Comparison of ENCODE assay signal across 1 cellular context in the genomic region with DNA sequence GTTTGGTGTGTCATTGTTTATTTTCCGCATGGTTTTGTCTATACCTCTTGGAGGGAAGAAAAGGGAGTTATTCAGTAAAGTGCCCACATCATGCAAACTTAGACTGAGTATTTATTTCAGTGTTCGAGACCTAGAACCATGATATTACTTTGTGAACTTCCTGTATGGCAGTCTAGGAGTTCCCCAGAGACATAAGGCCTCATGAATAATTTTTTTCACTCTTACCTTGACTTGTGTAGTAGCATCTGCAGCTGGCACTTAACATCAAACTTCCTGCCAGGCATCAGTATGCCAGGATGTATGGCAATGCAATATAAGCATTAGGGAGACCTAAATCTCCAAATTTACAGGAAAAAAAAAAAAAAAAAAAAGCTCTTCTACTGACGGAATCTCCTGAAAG.
TF ChIP-seq lines count a peak whose summit lies in the region.

No MANE protein-coding gene starts in this region.

TF ChIP-seq in GM12878, 131 proteins besides CTCF, POLR2A, EP300 and RAD21 (continued from another document):
- TF ChIP-seq CBFB (IDR thresholded peaks at IDR 0.05; ENCODE audit: low read depth) (no peak), NR2C1 (IDR thresholded peaks at IDR 0.05) (no peak), HCFC1 (IDR thresholded peaks at IDR 0.05; ENCODE audit: low read length) (no peak), SUPT20H (IDR thresholded peaks at IDR 0.05; ENCODE audit: borderline replicate concordance, control insufficient read depth, low read depth, low read length) (no peak), RELA (IDR thresholded peaks at IDR 0.05; ENCODE audit: borderline replicate concordance, partially characterized antibody) (no peak), POLR2AphosphoS5 (IDR thresholded peaks at IDR 0.05; ENCODE audit: low read length) (no peak), IRF4 (IDR thresholded peaks at IDR 0.05; ENCODE audit: low read depth, low read length) (no peak)
- TF ChIP-seq, protein P1, sequence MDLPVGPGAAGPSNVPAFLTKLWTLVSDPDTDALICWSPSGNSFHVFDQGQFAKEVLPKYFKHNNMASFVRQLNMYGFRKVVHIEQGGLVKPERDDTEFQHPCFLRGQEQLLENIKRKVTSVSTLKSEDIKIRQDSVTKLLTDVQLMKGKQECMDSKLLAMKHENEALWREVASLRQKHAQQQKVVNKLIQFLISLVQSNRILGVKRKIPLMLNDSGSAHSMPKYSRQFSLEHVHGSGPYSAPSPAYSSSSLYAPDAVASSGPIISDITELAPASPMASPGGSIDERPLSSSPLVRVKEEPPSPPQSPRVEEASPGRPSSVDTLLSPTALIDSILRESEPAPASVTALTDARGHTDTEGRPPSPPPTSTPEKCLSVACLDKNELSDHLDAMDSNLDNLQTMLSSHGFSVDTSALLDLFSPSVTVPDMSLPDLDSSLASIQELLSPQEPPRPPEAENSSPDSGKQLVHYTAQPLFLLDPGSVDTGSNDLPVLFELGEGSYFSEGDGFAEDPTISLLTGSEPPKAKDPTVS (IDR thresholded peaks at IDR 0.05; ENCODE audit: low read depth, low read length), result no peak
- TF ChIP-seq, protein P2, sequence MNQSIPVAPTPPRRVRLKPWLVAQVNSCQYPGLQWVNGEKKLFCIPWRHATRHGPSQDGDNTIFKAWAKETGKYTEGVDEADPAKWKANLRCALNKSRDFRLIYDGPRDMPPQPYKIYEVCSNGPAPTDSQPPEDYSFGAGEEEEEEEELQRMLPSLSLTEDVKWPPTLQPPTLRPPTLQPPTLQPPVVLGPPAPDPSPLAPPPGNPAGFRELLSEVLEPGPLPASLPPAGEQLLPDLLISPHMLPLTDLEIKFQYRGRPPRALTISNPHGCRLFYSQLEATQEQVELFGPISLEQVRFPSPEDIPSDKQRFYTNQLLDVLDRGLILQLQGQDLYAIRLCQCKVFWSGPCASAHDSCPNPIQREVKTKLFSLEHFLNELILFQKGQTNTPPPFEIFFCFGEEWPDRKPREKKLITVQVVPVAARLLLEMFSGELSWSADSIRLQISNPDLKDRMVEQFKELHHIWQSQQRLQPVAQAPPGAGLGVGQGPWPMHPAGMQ (IDR thresholded peaks at IDR 0.05; ENCODE audit: borderline replicate concordance), result no peak
